11 cellular contexts compared by ENCODE assay signal in the genomic region with DNA sequence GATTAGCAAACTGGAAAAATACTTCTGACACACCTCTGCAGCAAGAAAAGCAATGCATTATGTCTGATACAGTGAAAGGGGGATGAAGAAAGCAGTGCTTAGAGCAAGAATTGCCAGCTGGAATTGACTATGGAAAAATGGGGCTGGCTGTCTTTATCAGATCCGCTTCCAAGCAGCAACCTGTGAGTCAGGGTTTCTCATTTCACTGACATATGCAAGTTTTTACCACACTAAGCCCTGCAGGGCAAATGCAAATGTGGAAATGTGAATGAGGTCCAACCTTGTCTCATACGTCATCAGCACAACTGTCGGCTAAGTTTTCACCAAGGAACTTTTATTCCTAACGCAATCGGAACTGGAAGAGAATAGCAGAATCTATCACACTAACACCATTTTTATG.
A peak's percentile ranks its signal among the peaks of the same experiment; 100 is the strongest.
DNase-seq lines count a peak whose midpoint lies in the region; FAIRE-seq and TF ChIP-seq lines count a peak whose summit lies in the region.
"Had no signal": no experiment of that assay in that cellular context is flagged by ENCODE, and none has a peak within 500 bp of the region (broad histone marks: within the 10 kb centered on the region; RNA-seq: fewer than 3 reads in every experiment).

No MANE protein-coding gene starts in this region.

- no peaks in the 10 kb centered on the region for H3K9me3 ChIP-seq in thyroid gland

- FAIRE-seq in urothelium cell line (lab: Jason Lieb, UNC): no peak

- intact Hi-C loops in thyroid gland (cut with DNase I) (no loop called here), dorsolateral prefrontal cortex (cut with DNase I) (no loop called here)

- no peaks in the 10 kb centered on the region for H3K36me3 ChIP-seq in thyroid gland

- no peaks in the 10 kb centered on the region for H3K27me3 ChIP-seq in thyroid gland
- peaks cover 0 to 4% (median 0%) of the 10 kb centered on the region in 45 donors for H3K27me3 ChIP-seq in dorsolateral prefrontal cortex

- H3K27ac ChIP-seq in thyroid gland: no peak overlapping the region
- H3K27ac ChIP-seq in dorsolateral prefrontal cortex: no peak overlapping the region
- H3K27ac ChIP-seq: 22Rv1, KMS-11 had no signal

- no peaks in the 10 kb centered on the region for H3K4me1 ChIP-seq in thyroid gland

- 77 to 86% methylated on average over 5 of the region's 5 CpGs for WGBS in thyroid gland, 2 donors

- TF ChIP-seq POLR2A in thyroid gland (IDR thresholded peaks at IDR 0.05): no peak

- TF ChIP-seq CTCF in thyroid gland (IDR thresholded peaks at IDR 0.05) (no peak), dorsolateral prefrontal cortex (IDR thresholded peaks at IDR 0.05 in 54 of 56, conservative IDR thresholded peaks at IDR 0.05 in 2 of 56; ENCODE audit: low read depth in 1 of 56, partially characterized antibody in 56 of 56) (no peak)

- H3K4me3 ChIP-seq in thyroid gland (replicated peaks in 1 of 3) (no peak overlapping the region), dorsolateral prefrontal cortex (no peak overlapping the region)

- DNase-seq in NCI-H524 (lab: John Stamatoyannopoulos, UW): peak; percentile 12 to 81
- DNase-seq in NCI-H524 treated with DMSO at 0.1 percent for 48 hours (lab: John Stamatoyannopoulos, UW): no peak
- DNase-seq in amniotic epithelial cell (ENCODE audit: low read depth): peak; percentile 94
- peak; percentile 97 for DNase-seq in iris pigment epithelial cell (ENCODE audit: low read depth)
- DNase-seq in urothelium cell line (ENCODE audit: low spot score): peak; percentile 21
- no peak for DNase-seq in pons (ENCODE audit: low spot score)
- DNase-seq in thyroid gland: no peak
- no peak for DNase-seq in dorsolateral prefrontal cortex
- DNase-seq: stimulated activated CD8-positive, alpha-beta memory T cell treated with anti-CD3 and anti-CD28 coated beads, Interleukin-4, amount 100 ng/mL, for 48 hours had no signal

Comparison
In these comparisons a context has a peak if more than half of its experiments do, and no peak if none do; other contexts are left out.
1. DNase-seq: peak in NCI-H524 (2 of 2), amniotic epithelial cell (single experiment), iris pigment epithelial cell (single experiment) and urothelium cell line (single experiment); none in NCI-H524 treated with DMSO at 0.1 percent for 48 hours (single experiment), pons (single experiment), thyroid gland (0 of 2) and dorsolateral prefrontal cortex (0 of 10).